8 cellular contexts compared by ENCODE assay signal in the genomic region with DNA sequence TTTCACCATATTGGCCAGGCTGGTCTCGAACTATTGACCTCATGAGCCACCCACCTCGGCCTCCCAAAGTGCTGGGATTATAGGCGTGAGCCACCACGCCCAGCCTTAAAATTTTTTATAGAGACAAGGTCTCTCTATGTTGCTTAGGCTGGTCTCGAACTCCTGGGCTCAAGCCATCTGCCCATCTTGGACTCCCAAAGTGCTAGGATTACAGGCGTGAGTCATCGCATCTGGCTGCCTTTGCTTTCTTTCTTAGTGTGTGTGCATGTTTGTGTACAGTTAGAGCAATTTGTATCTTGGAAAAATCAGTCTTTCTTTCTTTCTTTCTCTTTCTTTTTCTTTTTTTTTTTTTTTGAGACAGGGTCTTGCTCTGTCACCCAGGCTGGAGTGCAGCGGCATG. TPM values are rescaled to one million over a fixed set of nuclear protein-coding genes. Genes with fewer than 3 reads are reported as not detected.
A peak's percentile ranks its signal among the peaks of the same experiment; 100 is the strongest.
DNase-seq lines count a peak whose midpoint lies in the region; ATAC-seq and TF ChIP-seq lines count a peak whose summit lies in the region.
"Not testable (repeated sequence)": the region's sequence is repeated elsewhere in the genome, so short reads cannot be mapped to it uniquely, and the experiment has no call there.

No MANE protein-coding gene starts in this region.

- H3K4me3 ChIP-seq in Karpas-422 (ENCODE audit: low read length); gastrocnemius medialis: not testable (repeated sequence)

- not testable (repeated sequence) for H3K4me3 Mint-ChIP-seq in chondrocyte (ENCODE audit: unreplicated experiment)

- H3K4me1 Mint-ChIP-seq in chondrocyte (ENCODE audit: low read depth): peaks cover 10% of the 10 kb centered on the region

- TF ChIP-seq CTCF in VCaP (conservative IDR thresholded peaks at IDR 0.05); chondrocyte (IDR thresholded peaks at IDR 0.05); gastrocnemius medialis (IDR thresholded peaks at IDR 0.05 in 4 of 5, conservative IDR thresholded peaks at IDR 0.05 in 1 of 5): not testable (repeated sequence)

- H3K36me3 Mint-ChIP-seq in chondrocyte (ENCODE audit: low read depth): not testable (repeated sequence)

- DNase-seq in A172 (ENCODE audit: low spot score): peak; percentile 53
- peak; percentile 36 for DNase-seq in GM03348 (ENCODE audit: low spot score)
- peak; percentile 16 for DNase-seq in Karpas-422
- peak; percentile 69 for DNase-seq in NCI-H446 treated with DMSO at 0.1 percent for 48 hours (lab: John Stamatoyannopoulos, UW)
- peak; percentile 21 for DNase-seq in chondrocyte (ENCODE audit: low spot score)
- peak; percentile 65 for DNase-seq in fibroblast of the conjunctiva (ENCODE audit: low read depth)
- peak in 1 of 2 donors; percentile 70 for DNase-seq in gastrocnemius medialis

- not testable (repeated sequence) for H3K27ac ChIP-seq in Karpas-422 (ENCODE audit: low read length)
- peak overlapping the region; percentile 33 for H3K27ac ChIP-seq in VCaP
- peak overlapping the region; percentile 91 to 100 (median 96) for H3K27ac ChIP-seq in gastrocnemius medialis

- peak overlapping the region; percentile 27 for H3K27ac Mint-ChIP-seq in chondrocyte (ENCODE audit: unreplicated experiment)

- not testable (repeated sequence) for H3K9ac ChIP-seq in Karpas-422 (ENCODE audit: low read length)

- H4K20me1 ChIP-seq in Karpas-422 (ENCODE audit: insufficient read depth, low read depth, low read length): not testable (repeated sequence)

- H3K9me3 ChIP-seq in Karpas-422 (ENCODE audit: low read length); gastrocnemius medialis: not testable (repeated sequence)

- not testable (repeated sequence) for H3K36me3 ChIP-seq in Karpas-422 (ENCODE audit: insufficient read depth, low read length); gastrocnemius medialis

- not testable (repeated sequence) for ATAC-seq in gastrocnemius medialis

- not testable (repeated sequence) for H3K9me2 ChIP-seq in Karpas-422 (replicated peaks; ENCODE audit: insufficient read depth, low read length)

- not testable (repeated sequence) for H3K79me2 ChIP-seq in Karpas-422 (ENCODE audit: low read length)

- H3K27me3 Mint-ChIP-seq in chondrocyte (ENCODE audit: low read depth): not testable (repeated sequence)

- H3K27me3 ChIP-seq in Karpas-422 (ENCODE audit: low read length); gastrocnemius medialis: not testable (repeated sequence)

- intact Hi-C loops in gastrocnemius medialis (cut with DNase I; ENCODE audit: low total_unique reads): not testable (repeated sequence)

- TF ChIP-seq POLR2A in gastrocnemius medialis (IDR thresholded peaks at IDR 0.05): not testable (repeated sequence)

- H3K4me1 ChIP-seq in Karpas-422 (ENCODE audit: low read length): peaks cover 15% of the 10 kb centered on the region
- H3K4me1 ChIP-seq in gastrocnemius medialis: peaks cover 35 to 43% of the 10 kb centered on the region in 2 donors

- not testable (repeated sequence) for H3K9me3 Mint-ChIP-seq in chondrocyte (ENCODE audit: low read depth)

- H2AFZ ChIP-seq in Karpas-422 (ENCODE audit: low read length): not testable (repeated sequence)

- H3K4me2 ChIP-seq in Karpas-422 (ENCODE audit: low read depth, low read length, poor library complexity, severe bottlenecking): not testable (repeated sequence)

- in situ Hi-C loops in gastrocnemius medialis (cut with MboI; ENCODE audit: low sequenced_read_pairs in 4 of 4): loop anchor here in 3 of 4 donors (10.0 to 25.0 kb wide), 4 partner anchors 119 to 352 kb away; no protein-coding TSS in a partner anchor

RNA-seq across cellular contexts. Expression of gene CMBL, which starts 22.3 kb away (rescaled TPM):
- 9.3 and 12.5 TPM in 2 replicates for total RNA-seq in A172 (2014; rRNA removed; shearing (Covaris generic))
- not detected in 2 replicates for total RNA-seq in Karpas-422 (2014; rRNA removed; shearing (Covaris generic); ENCODE audit: low replicate concordance)
- total RNA-seq in chondrocyte: 20.0 to 27.5 TPM (median 20.5 TPM) in 3 replicates
- 10 to 100 TPM in 3 of 4 donors, 1 to 10 TPM in 1; 7.8 to 46.7 (median 35.6) TPM for total RNA-seq in gastrocnemius medialis

RNA-seq across cellular contexts. Expression of gene CCT5, which starts 35.3 kb away (rescaled TPM):
- 872 and 982 TPM in 2 replicates for total RNA-seq in A172 (2014; rRNA removed; shearing (Covaris generic))
- 319 and 381 TPM in 2 replicates for total RNA-seq in Karpas-422 (2014; rRNA removed; shearing (Covaris generic); ENCODE audit: low replicate concordance)
- total RNA-seq in chondrocyte: 161 to 170 TPM (median 165 TPM) in 3 replicates
- total RNA-seq in gastrocnemius medialis: 100 to 1,000 TPM; 201 to 329 (median 267) TPM

RNA-seq across cellular contexts. Expression of gene ATPSCKMT, which starts 35.7 kb away (rescaled TPM):
- 54.4 and 67.4 TPM in 2 replicates for total RNA-seq in A172 (2014; rRNA removed; shearing (Covaris generic))
- 4.4 and 13.5 TPM in 2 replicates for total RNA-seq in Karpas-422 (2014; rRNA removed; shearing (Covaris generic); ENCODE audit: low replicate concordance)
- 15.6 to 21.2 TPM (median 18.8 TPM) in 3 replicates for total RNA-seq in chondrocyte
- 10 to 100 TPM in 2 of 4 donors, 1 to 10 TPM in 2; 9.2 to 18.2 (median 10.5) TPM for total RNA-seq in gastrocnemius medialis
